ENCODE assay signal across 19 cellular contexts in the genomic region with DNA sequence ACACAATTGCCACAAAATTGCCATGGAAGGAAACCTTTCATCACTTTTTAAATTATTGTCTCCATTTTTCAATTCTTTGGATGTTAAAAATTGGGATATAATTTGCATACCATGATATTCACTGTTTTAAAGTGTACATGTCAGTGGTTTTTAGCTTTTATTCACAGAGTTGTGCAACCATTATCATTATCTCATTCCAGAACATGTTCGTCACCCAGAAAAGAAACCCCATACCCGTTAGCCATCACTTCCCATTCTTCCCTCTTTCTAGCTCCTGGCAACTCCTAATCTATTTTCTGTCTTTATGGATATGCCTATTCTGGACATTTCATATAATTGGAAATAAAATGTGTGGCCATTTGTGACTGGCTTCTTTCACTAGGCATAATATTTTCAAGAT.
A peak's percentile ranks its signal among the peaks of the same experiment; 100 is the strongest.
DNase-seq lines count a peak whose midpoint lies in the region; ATAC-seq, FAIRE-seq and TF ChIP-seq lines count a peak whose summit lies in the region.
"Had no signal": no experiment of that assay in that cellular context is flagged by ENCODE, and none has a peak within 500 bp of the region (broad histone marks: within the 10 kb centered on the region; RNA-seq: fewer than 3 reads in every experiment).

No MANE protein-coding gene starts in this region.

- H3K36me3 ChIP-seq in HUES64 (ENCODE audit: insufficient read depth, low read length), result no peaks in the 10 kb centered on the region
- H3K36me3 ChIP-seq in astrocyte (ENCODE audit: insufficient read depth, low read length), result no peaks in the 10 kb centered on the region
- H3K36me3 ChIP-seq: HAP-1 had no signal

- peak; percentile 92 for FAIRE-seq in astrocyte (lab: Jason Lieb, UNC)
- FAIRE-seq: G401.6 had no signal

- TF ChIP-seq CTCF in AG09309 (IDR thresholded peaks at IDR 0.05; ENCODE audit: control insufficient read depth, insufficient read depth, low read depth, low read length, missing control alignments), result no peak
- TF ChIP-seq CTCF in astrocyte (IDR thresholded peaks at IDR 0.05; ENCODE audit: insufficient read depth, low read depth, low read length), result no peak
- no peak for TF ChIP-seq CTCF in CD14-positive monocyte (IDR thresholded peaks at IDR 0.05)

- H3K9me3 ChIP-seq in HUES64 (ENCODE audit: insufficient read depth, low read depth, low read length) (no peaks in the 10 kb centered on the region), astrocyte (ENCODE audit: insufficient read depth, low read depth, low read length) (no peaks in the 10 kb centered on the region)
- H3K9me3 ChIP-seq: HAP-1 had no signal

- no peaks in the 10 kb centered on the region for H3K79me2 ChIP-seq in astrocyte (ENCODE audit: insufficient read depth, low read length)

- H3K27ac ChIP-seq in HUES64 (ENCODE audit: low read depth, low read length), result peak overlapping the region; percentile 59
- H3K27ac ChIP-seq in astrocyte (ENCODE audit: low read depth, low read length), result peak overlapping the region; percentile 65

- H3K4me1 Mint-ChIP-seq in astrocyte (ENCODE audit: low read depth, unreplicated experiment) (peaks cover 10% of the 10 kb centered on the region), CD14-positive monocyte (peaks cover 11% of the 10 kb centered on the region)
- H3K4me1 Mint-ChIP-seq: IgD-negative memory B cell; stimulated activated naive B cell treated with anti-CD40 and anti-IgM and Interleukin-4, amounts not matched to agents 10 μg/mL and 1 μg/mL and 100 μg/mL, for 72 hours had no signal

- peaks cover 23% of the 10 kb centered on the region for H3K4me1 ChIP-seq in HUES64 (ENCODE audit: insufficient read depth, low read length)
- H3K4me1 ChIP-seq in astrocyte (ENCODE audit: insufficient read depth, low read length), result peaks cover 9% of the 10 kb centered on the region

- H3K9ac ChIP-seq in HUES64 (ENCODE audit: low read depth, low read length), result no peak overlapping the region
- H3K9ac ChIP-seq in astrocyte (ENCODE audit: low read length), result peak overlapping the region; percentile 13

- peak; percentile 39 for DNase-seq in AG09309 (ENCODE audit: low read depth)
- peak; percentile 81 for DNase-seq in astrocyte (ENCODE audit: low read depth)
- DNase-seq in iris pigment epithelial cell (ENCODE audit: low read depth), result peak; percentile 83
- DNase-seq in NCI-H345 (lab: John Stamatoyannopoulos, UW), result no peak
- no peak for DNase-seq in CD14-positive monocyte (ENCODE audit: low spot score)
- DNase-seq in NCI-H2107 treated with DMSO at 0.1 percent for 48 hours (lab: John Stamatoyannopoulos, UW; ENCODE audit: unreplicated experiment), result no peak
- DNase-seq: activated T-cell treated with anti-CD3 and anti-CD28 coated beads, Interleukin-2, amount 50 U/mL, for 48 hours; C1 segment of cervical spinal cord; NCI-H187; NCI-H774; posterior cingulate gyrus; stimulated activated CD4-positive, alpha-beta T cell treated with anti-CD3 and anti-CD28 coated beads, Interleukin-2, amount 100 ng/mL, for 24 hours; stimulated activated naive B cell treated with anti-CD40 and anti-IgM and Interleukin-4, amounts not matched to agents 10 μg/mL and 1 μg/mL and 100 μg/mL, for 72 hours had no signal

- H3K9me3 Mint-ChIP-seq in astrocyte (ENCODE audit: unreplicated experiment) (no peaks in the 10 kb centered on the region), CD14-positive monocyte (no peaks in the 10 kb centered on the region)
- H3K9me3 Mint-ChIP-seq: endodermal cell; IgD-negative memory B cell; stimulated activated naive B cell treated with anti-CD40 and anti-IgM and Interleukin-4, amounts not matched to agents 10 μg/mL and 1 μg/mL and 100 μg/mL, for 72 hours had no signal

- intact Hi-C loops in CD14-positive monocyte (cut with micrococcal nuclease), result no loop called here

- H3K27ac Mint-ChIP-seq in astrocyte (ENCODE audit: unreplicated experiment), result peak overlapping the region; percentile 29
- H3K27ac Mint-ChIP-seq in CD14-positive monocyte, result no peak overlapping the region
- H3K27ac Mint-ChIP-seq: IgD-negative memory B cell; stimulated activated naive B cell treated with anti-CD40 and anti-IgM and Interleukin-4, amounts not matched to agents 10 μg/mL and 1 μg/mL and 100 μg/mL, for 72 hours had no signal

- ATAC-seq in HG02852 (IDR thresholded peaks at IDR 0.05; ENCODE audit: unreplicated experiment), result no peak
- ATAC-seq: stimulated activated naive B cell treated with anti-CD40 and anti-IgM and Interleukin-4, amounts not matched to agents 10 μg/mL and 1 μg/mL and 100 μg/mL, for 72 hours had no signal

- H3K4me3 ChIP-seq in AG09309 (ENCODE audit: control insufficient read depth, low read depth, low read length) (no peak overlapping the region), HUES64 (ENCODE audit: low read length) (no peak overlapping the region), astrocyte (ENCODE audit: insufficient read depth, low read depth, low read length) (no peak overlapping the region)
- H3K4me3 ChIP-seq: HAP-1 had no signal

- H3K4me3 Mint-ChIP-seq in astrocyte (ENCODE audit: unreplicated experiment) (no peak overlapping the region), CD14-positive monocyte (peak overlapping the region in 1 of 2 donors; percentile 67)
- H3K4me3 Mint-ChIP-seq: endodermal cell; IgD-negative memory B cell; stimulated activated naive B cell treated with anti-CD40 and anti-IgM and Interleukin-4, amounts not matched to agents 10 μg/mL and 1 μg/mL and 100 μg/mL, for 72 hours had no signal

- H3K4me2 ChIP-seq in astrocyte (ENCODE audit: low read length), result peak overlapping the region; percentile 60

- 90% methylated on average over 2 of the region's 2 CpGs for WGBS in HUES64

- H3K27me3 Mint-ChIP-seq in astrocyte (ENCODE audit: low read depth, unreplicated experiment) (no peaks in the 10 kb centered on the region), CD14-positive monocyte (ENCODE audit: low read depth in 3 of 3) (no peaks in the 10 kb centered on the region)
- H3K27me3 Mint-ChIP-seq: IgD-negative memory B cell; stimulated activated naive B cell treated with anti-CD40 and anti-IgM and Interleukin-4, amounts not matched to agents 10 μg/mL and 1 μg/mL and 100 μg/mL, for 72 hours had no signal

- H3K36me3 Mint-ChIP-seq in astrocyte (ENCODE audit: low read depth, unreplicated experiment) (no peaks in the 10 kb centered on the region), CD14-positive monocyte (no peaks in the 10 kb centered on the region)
- H3K36me3 Mint-ChIP-seq: IgD-negative memory B cell; stimulated activated naive B cell treated with anti-CD40 and anti-IgM and Interleukin-4, amounts not matched to agents 10 μg/mL and 1 μg/mL and 100 μg/mL, for 72 hours had no signal

- no peaks in the 10 kb centered on the region for H4K20me1 ChIP-seq in astrocyte (ENCODE audit: insufficient read depth, low read length)

- no peaks in the 10 kb centered on the region for H3K27me3 ChIP-seq in HUES64 (ENCODE audit: insufficient read depth, low read length)
- H3K27me3 ChIP-seq in astrocyte (ENCODE audit: insufficient read depth, low read length), result no peaks in the 10 kb centered on the region

- H2AFZ ChIP-seq in astrocyte (ENCODE audit: low read depth, low read length), result no peak overlapping the region

Comparison
In these comparisons a context has a peak if more than half of its experiments do, and no peak if none do; other contexts are left out.
1. DNase-seq: peak in AG09309 (single experiment), astrocyte (single experiment) and iris pigment epithelial cell (single experiment); none in NCI-H345 (single experiment), CD14-positive monocyte (single experiment) and NCI-H2107 treated with DMSO at 0.1 percent for 48 hours (single experiment).